Comparison of ENCODE assay signal across 16 cellular contexts in the genomic region with DNA sequence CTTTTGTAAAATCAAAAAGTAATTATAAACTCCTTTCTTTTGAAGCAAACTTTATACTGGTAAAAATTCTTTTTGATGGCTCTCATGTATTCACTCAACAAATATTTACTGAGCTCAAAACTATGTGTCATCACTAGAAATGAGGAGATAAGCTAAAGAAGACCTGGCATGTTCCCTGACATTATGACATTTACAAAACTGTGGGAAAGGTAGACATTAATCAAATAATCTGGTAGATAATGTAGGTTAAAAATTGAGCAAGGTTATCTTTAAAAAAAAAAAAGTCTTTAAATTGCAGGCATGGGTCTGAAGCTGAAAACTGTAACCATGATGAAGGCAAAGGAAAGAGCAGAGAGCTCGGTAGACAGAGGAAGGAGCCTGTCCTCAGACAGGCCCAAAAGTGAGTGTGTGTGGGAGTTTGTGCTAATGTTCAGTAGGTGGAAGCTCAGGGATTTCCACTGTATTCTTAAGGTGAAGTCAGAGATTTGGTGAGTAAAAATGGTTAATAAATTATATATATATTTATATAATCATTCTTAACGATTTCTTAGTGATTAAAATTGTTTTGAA.
DNase-seq lines count a peak whose midpoint lies in the region; ATAC-seq and TF ChIP-seq lines count a peak whose summit lies in the region.
"Had no signal": no experiment of that assay in that cellular context is flagged by ENCODE, and none has a peak within 500 bp of the region (broad histone marks: within the 10 kb centered on the region; RNA-seq: fewer than 3 reads in every experiment).

No MANE protein-coding gene starts in this region.

- no peak overlapping the region for H2AFZ ChIP-seq in PC-3 (ENCODE audit: low read length)

- H3K9me3 Mint-ChIP-seq in WTC11 = peaks cover 7% of the 10 kb centered on the region

- no peaks in the 10 kb centered on the region for H3K9me3 ChIP-seq in PC-3 (ENCODE audit: low read length)
- H3K9me3 ChIP-seq: BLaER1 had no signal

- no peaks in the 10 kb centered on the region for H3K36me3 Mint-ChIP-seq in WTC11
- H3K36me3 Mint-ChIP-seq: CD4-positive, CD25-positive, alpha-beta regulatory T cell had no signal

- H3K27ac ChIP-seq in PC-3 (ENCODE audit: low read length) = peak overlapping the region; percentile 47
- H3K27ac ChIP-seq: 22Rv1, BLaER1 had no signal

- H3K4me1 Mint-ChIP-seq in WTC11 = peaks cover 24% of the 10 kb centered on the region
- H3K4me1 Mint-ChIP-seq: CD4-positive, CD25-positive, alpha-beta regulatory T cell had no signal

- peaks cover 11% of the 10 kb centered on the region for H3K4me1 ChIP-seq in PC-3 (ENCODE audit: insufficient read depth, low read length)

- ATAC-seq in PC-3 (peak; percentile 93), WTC11 (no peak), GM19328 (IDR thresholded peaks at IDR 0.05; ENCODE audit: unreplicated experiment) (no peak)
- ATAC-seq: HCT116 had no signal

- H3K4me3 ChIP-seq in PC-3 (ENCODE audit: low read length) = no peak overlapping the region
- H3K4me3 ChIP-seq: BLaER1 had no signal

- H3K9ac ChIP-seq in PC-3 (ENCODE audit: low read length) = no peak overlapping the region
- H3K9ac ChIP-seq: BLaER1 had no signal

- CTCF ChIA-PET in PC-3 (lab: Charles Lee) (interaction anchor here (0.6 kb wide), 1 partner anchor 371 kb away, joined by 3 read pairs; no protein-coding TSS in a partner anchor), WTC11 (lab: Charles Lee) (no interaction called here)

- POLR2A ChIA-PET in PC-3 (lab: Charles Lee; ENCODE audit: unreplicated experiment) (no interaction called here), WTC11 (lab: Charles Lee) (no interaction called here)

- no peaks in the 10 kb centered on the region for H4K20me1 ChIP-seq in PC-3 (ENCODE audit: low read length)
- H4K20me1 ChIP-seq: BLaER1 had no signal

- no peak for TF ChIP-seq CTCF in PC-3 (conservative IDR thresholded peaks at IDR 0.05; ENCODE audit: low read depth, low read length)
- no peak for TF ChIP-seq CTCF in WTC11 (IDR thresholded peaks at IDR 0.05)

- H3K27ac Mint-ChIP-seq in WTC11 = no peak overlapping the region
- H3K27ac Mint-ChIP-seq: CD4-positive, CD25-positive, alpha-beta regulatory T cell had no signal

- no peaks in the 10 kb centered on the region for H3K79me2 ChIP-seq in PC-3 (ENCODE audit: low read length)

- no peaks in the 10 kb centered on the region for H3K36me3 ChIP-seq in PC-3 (ENCODE audit: low read depth, low read length)
- H3K36me3 ChIP-seq: BLaER1 had no signal

- DNase-seq in DMS53 (lab: John Stamatoyannopoulos, UW) (peak; percentile 15), DMS53 treated with DMSO at 0.1 percent for 48 hours (lab: John Stamatoyannopoulos, UW; ENCODE audit: unreplicated experiment) (no peak), PC-3 (peak; percentile 56), iris pigment epithelial cell (ENCODE audit: low read depth) (peak; percentile 8), WTC11 (ENCODE audit: low spot score) (no peak), amygdala (lab: John Stamatoyannopoulos, UW) (no peak)
- DNase-seq: AML-193; Calu3; CD4-positive, CD25-positive, alpha-beta regulatory T cell; DMS 273 treated with DMSO at 0.1 percent for 48 hours; DMS79 treated with DMSO at 0.1 percent for 48 hours; GF-D8 had no signal

- BruUV-seq in PC-3 (replicated peaks; lab: Mats Ljungman, UMichigan) = no TSS peak

- H3K4me3 Mint-ChIP-seq in WTC11 = no peak overlapping the region
- H3K4me3 Mint-ChIP-seq: CD4-positive, CD25-positive, alpha-beta regulatory T cell had no signal

- peak overlapping the region; percentile 35; the same call in 1 of the 2 replicates for H3K4me2 ChIP-seq in PC-3 (ENCODE audit: low read length)
- H3K4me2 ChIP-seq: BLaER1 had no signal

- no peaks in the 10 kb centered on the region for H3K27me3 Mint-ChIP-seq in WTC11 (ENCODE audit: low read depth)
- H3K27me3 Mint-ChIP-seq: CD4-positive, CD25-positive, alpha-beta regulatory T cell had no signal

- H3K9me2 ChIP-seq in PC-3 (replicated peaks; ENCODE audit: low read length) = no peaks in the 10 kb centered on the region

- intact Hi-C loops in PC-3 (cut with micrococcal nuclease) = no loop called here

- H3F3A ChIP-seq in PC-3 (ENCODE audit: low read length, unreplicated experiment) = no peaks in the 10 kb centered on the region

- H3K27me3 ChIP-seq in PC-3 (ENCODE audit: low read length) = no peaks in the 10 kb centered on the region
- H3K27me3 ChIP-seq: BLaER1 had no signal

TF ChIP-seq in WTC11, 78 proteins besides CTCF, POLR2A, EP300 and RAD21 (continues in another document):
- TF ChIP-seq TP53 (CRISPR knock-in tag; IDR thresholded peaks at IDR 0.05) (no peak), ZNF232 (CRISPR knock-in tag; IDR thresholded peaks at IDR 0.05) (no peak), ZNF219 (CRISPR knock-in tag; IDR thresholded peaks at IDR 0.05; ENCODE audit: borderline replicate concordance) (no peak), TEAD1 (CRISPR knock-in tag; IDR thresholded peaks at IDR 0.05) (no peak)
- TF ChIP-seq, protein P1, sequence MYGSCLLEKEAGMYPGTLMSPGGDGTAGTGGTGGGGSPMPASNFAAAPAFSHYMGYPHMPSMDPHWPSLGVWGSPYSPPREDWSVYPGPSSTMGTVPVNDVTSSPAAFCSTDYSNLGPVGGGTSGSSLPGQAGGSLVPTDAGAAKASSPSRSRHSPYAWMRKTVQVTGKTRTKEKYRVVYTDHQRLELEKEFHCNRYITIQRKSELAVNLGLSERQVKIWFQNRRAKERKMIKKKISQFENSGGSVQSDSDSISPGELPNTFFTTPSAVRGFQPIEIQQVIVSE (CRISPR knock-in tag; IDR thresholded peaks at IDR 0.05; ENCODE audit: borderline replicate concordance) = no peak
- TF ChIP-seq, protein P2, sequence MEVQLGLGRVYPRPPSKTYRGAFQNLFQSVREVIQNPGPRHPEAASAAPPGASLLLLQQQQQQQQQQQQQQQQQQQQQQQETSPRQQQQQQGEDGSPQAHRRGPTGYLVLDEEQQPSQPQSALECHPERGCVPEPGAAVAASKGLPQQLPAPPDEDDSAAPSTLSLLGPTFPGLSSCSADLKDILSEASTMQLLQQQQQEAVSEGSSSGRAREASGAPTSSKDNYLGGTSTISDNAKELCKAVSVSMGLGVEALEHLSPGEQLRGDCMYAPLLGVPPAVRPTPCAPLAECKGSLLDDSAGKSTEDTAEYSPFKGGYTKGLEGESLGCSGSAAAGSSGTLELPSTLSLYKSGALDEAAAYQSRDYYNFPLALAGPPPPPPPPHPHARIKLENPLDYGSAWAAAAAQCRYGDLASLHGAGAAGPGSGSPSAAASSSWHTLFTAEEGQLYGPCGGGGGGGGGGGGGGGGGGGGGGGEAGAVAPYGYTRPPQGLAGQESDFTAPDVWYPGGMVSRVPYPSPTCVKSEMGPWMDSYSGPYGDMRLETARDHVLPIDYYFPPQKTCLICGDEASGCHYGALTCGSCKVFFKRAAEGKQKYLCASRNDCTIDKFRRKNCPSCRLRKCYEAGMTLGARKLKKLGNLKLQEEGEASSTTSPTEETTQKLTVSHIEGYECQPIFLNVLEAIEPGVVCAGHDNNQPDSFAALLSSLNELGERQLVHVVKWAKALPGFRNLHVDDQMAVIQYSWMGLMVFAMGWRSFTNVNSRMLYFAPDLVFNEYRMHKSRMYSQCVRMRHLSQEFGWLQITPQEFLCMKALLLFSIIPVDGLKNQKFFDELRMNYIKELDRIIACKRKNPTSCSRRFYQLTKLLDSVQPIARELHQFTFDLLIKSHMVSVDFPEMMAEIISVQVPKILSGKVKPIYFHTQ (CRISPR knock-in tag; IDR thresholded peaks at IDR 0.05) = no peak
- TF ChIP-seq, protein P3, sequence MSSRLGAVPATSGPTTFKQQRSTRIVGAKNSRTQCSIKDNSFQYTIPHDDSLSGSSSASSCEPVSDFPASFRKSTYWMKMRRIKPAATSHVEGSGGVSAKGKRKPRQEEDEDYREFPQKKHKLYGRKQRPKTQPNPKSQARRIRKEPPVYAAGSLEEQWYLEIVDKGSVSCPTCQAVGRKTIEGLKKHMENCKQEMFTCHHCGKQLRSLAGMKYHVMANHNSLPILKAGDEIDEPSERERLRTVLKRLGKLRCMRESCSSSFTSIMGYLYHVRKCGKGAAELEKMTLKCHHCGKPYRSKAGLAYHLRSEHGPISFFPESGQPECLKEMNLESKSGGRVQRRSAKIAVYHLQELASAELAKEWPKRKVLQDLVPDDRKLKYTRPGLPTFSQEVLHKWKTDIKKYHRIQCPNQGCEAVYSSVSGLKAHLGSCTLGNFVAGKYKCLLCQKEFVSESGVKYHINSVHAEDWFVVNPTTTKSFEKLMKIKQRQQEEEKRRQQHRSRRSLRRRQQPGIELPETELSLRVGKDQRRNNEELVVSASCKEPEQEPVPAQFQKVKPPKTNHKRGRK (CRISPR knock-in tag; IDR thresholded peaks at IDR 0.05; ENCODE audit: borderline replicate concordance) = no peak
- TF ChIP-seq, protein P4, sequence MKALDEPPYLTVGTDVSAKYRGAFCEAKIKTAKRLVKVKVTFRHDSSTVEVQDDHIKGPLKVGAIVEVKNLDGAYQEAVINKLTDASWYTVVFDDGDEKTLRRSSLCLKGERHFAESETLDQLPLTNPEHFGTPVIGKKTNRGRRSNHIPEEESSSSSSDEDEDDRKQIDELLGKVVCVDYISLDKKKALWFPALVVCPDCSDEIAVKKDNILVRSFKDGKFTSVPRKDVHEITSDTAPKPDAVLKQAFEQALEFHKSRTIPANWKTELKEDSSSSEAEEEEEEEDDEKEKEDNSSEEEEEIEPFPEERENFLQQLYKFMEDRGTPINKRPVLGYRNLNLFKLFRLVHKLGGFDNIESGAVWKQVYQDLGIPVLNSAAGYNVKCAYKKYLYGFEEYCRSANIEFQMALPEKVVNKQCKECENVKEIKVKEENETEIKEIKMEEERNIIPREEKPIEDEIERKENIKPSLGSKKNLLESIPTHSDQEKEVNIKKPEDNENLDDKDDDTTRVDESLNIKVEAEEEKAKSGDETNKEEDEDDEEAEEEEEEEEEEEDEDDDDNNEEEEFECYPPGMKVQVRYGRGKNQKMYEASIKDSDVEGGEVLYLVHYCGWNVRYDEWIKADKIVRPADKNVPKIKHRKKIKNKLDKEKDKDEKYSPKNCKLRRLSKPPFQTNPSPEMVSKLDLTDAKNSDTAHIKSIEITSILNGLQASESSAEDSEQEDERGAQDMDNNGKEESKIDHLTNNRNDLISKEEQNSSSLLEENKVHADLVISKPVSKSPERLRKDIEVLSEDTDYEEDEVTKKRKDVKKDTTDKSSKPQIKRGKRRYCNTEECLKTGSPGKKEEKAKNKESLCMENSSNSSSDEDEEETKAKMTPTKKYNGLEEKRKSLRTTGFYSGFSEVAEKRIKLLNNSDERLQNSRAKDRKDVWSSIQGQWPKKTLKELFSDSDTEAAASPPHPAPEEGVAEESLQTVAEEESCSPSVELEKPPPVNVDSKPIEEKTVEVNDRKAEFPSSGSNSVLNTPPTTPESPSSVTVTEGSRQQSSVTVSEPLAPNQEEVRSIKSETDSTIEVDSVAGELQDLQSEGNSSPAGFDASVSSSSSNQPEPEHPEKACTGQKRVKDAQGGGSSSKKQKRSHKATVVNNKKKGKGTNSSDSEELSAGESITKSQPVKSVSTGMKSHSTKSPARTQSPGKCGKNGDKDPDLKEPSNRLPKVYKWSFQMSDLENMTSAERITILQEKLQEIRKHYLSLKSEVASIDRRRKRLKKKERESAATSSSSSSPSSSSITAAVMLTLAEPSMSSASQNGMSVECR (CRISPR knock-in tag; IDR thresholded peaks at IDR 0.05; ENCODE audit: borderline replicate concordance) = no peak

Comparison
In these comparisons a context has a peak if more than half of its experiments do, and no peak if none do; other contexts are left out.
1. DNase-seq: peak in DMS53 (single experiment), PC-3 (single experiment) and iris pigment epithelial cell (single experiment); none in DMS53 treated with DMSO at 0.1 percent for 48 hours (single experiment), WTC11 (single experiment) and amygdala (0 of 56).